In the genomic region with DNA sequence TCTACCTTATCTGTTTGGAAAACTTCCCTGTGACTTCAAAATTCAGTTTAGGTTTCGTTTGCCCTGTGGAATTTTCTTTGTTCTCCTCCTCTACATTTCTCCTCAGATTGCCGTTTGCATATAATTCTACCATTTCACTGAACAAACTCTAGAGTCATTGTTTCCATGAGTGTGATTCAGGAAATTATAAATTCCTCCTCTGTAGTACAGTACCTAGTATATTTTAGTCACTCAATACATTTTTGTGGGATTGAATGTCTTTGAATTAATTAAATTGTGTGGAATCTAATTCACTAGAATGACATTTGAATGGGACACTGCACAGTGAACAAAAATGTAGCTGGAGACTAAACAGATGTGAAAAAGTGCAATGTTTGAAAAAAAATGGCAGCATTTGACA, we compare ENCODE assay signal across 15 cellular contexts.
"Had no signal": no experiment of that assay in that cellular context is flagged by ENCODE, and none has a peak within 500 bp of the region (broad histone marks: within the 10 kb centered on the region; RNA-seq: fewer than 3 reads in every experiment).

No MANE protein-coding gene starts in this region.

- H3K27ac ChIP-seq: breast epithelium, psoas muscle, right lobe of liver, suprapubic skin had no signal

- ATAC-seq: effector memory CD8-positive, alpha-beta T cell; natural killer cell treated with Interleukin-12 subunit alpha and Interleukin-12 subunit beta and Interleukin-15 and Interleukin-18, amount 100 ng/mL, for 72 hours; psoas muscle; right lobe of liver; WTC11 had no signal

- H3K36me3 ChIP-seq: breast epithelium, right lobe of liver, suprapubic skin had no signal

- H3K27ac Mint-ChIP-seq: activated naive CD8-positive, alpha-beta T cell treated with anti-CD3 and anti-CD28 coated beads for 36 hours; dendritic cell treated with granulocyte-macrophage colony-stimulating factor and Interleukin-4, amounts not matched to agents 40 ng/mL and 50 ng/mL, for 4 days; effector memory CD8-positive, alpha-beta T cell; natural killer cell treated with Interleukin-12 subunit alpha and Interleukin-12 subunit beta and Interleukin-15 and Interleukin-18, amount 100 ng/mL, for 72 hours; stimulated activated naive CD8-positive, alpha-beta T cell treated with anti-CD3 and anti-CD28 coated beads, Interleukin-15, Interleukin-2, amounts not matched to agents 100 ng/mL and 50 ng/mL, for 24 hours; type B pancreatic cell; WTC11 had no signal

- DNase-seq: activated CD4-positive, alpha-beta T cell treated with anti-CD3 and anti-CD28 coated beads for 48 hours; activated CD8-positive, alpha-beta memory T cell treated with anti-CD3 and anti-CD28 coated beads, Interleukin-2, amount 50 U/mL, for 48 hours; activated naive CD8-positive, alpha-beta T cell treated with anti-CD3 and anti-CD28 coated beads for 36 hours; effector memory CD8-positive, alpha-beta T cell; mesendoderm; psoas muscle; right lobe of liver; T-helper 2 cell had no signal

- H3K36me3 Mint-ChIP-seq: activated naive CD8-positive, alpha-beta T cell treated with anti-CD3 and anti-CD28 coated beads for 36 hours; natural killer cell treated with Interleukin-12 subunit alpha and Interleukin-12 subunit beta and Interleukin-15 and Interleukin-18, amount 100 ng/mL, for 72 hours; type B pancreatic cell; WTC11 had no signal

- H3K4me1 Mint-ChIP-seq: activated naive CD8-positive, alpha-beta T cell treated with anti-CD3 and anti-CD28 coated beads for 36 hours; WTC11 had no signal

- H3K9me3 ChIP-seq: breast epithelium, psoas muscle, right lobe of liver, suprapubic skin had no signal

- H3K9me3 Mint-ChIP-seq: dendritic cell treated with granulocyte-macrophage colony-stimulating factor and Interleukin-4, amounts not matched to agents 40 ng/mL and 50 ng/mL, for 4 days; stimulated activated naive CD8-positive, alpha-beta T cell treated with anti-CD3 and anti-CD28 coated beads, Interleukin-15, Interleukin-2, amounts not matched to agents 100 ng/mL and 50 ng/mL, for 24 hours; type B pancreatic cell; WTC11 had no signal

- H3K27me3 Mint-ChIP-seq: activated naive CD8-positive, alpha-beta T cell treated with anti-CD3 and anti-CD28 coated beads for 36 hours; dendritic cell treated with granulocyte-macrophage colony-stimulating factor and Interleukin-4, amounts not matched to agents 40 ng/mL and 50 ng/mL, for 4 days; effector memory CD8-positive, alpha-beta T cell; natural killer cell treated with Interleukin-12 subunit alpha and Interleukin-12 subunit beta and Interleukin-15 and Interleukin-18, amount 100 ng/mL, for 72 hours; stimulated activated naive CD8-positive, alpha-beta T cell treated with anti-CD3 and anti-CD28 coated beads, Interleukin-15, Interleukin-2, amounts not matched to agents 100 ng/mL and 50 ng/mL, for 24 hours had no signal

- H3K4me3 ChIP-seq: breast epithelium, psoas muscle, right lobe of liver, suprapubic skin had no signal

- H3K4me3 Mint-ChIP-seq: activated naive CD8-positive, alpha-beta T cell treated with anti-CD3 and anti-CD28 coated beads for 36 hours; dendritic cell treated with granulocyte-macrophage colony-stimulating factor and Interleukin-4, amounts not matched to agents 40 ng/mL and 50 ng/mL, for 4 days; effector memory CD8-positive, alpha-beta T cell; natural killer cell treated with Interleukin-12 subunit alpha and Interleukin-12 subunit beta and Interleukin-15 and Interleukin-18, amount 100 ng/mL, for 72 hours; stimulated activated naive CD8-positive, alpha-beta T cell treated with anti-CD3 and anti-CD28 coated beads, Interleukin-15, Interleukin-2, amounts not matched to agents 100 ng/mL and 50 ng/mL, for 24 hours; type B pancreatic cell; WTC11 had no signal
